ENCODE assay signal across 24 cellular contexts in genomic region chr1:2395245-2395644, GRCh38. TPM values are rescaled to one million over a fixed set of nuclear protein-coding genes. Genes with fewer than 3 reads are reported as not detected.
DNase-seq lines count a peak whose midpoint lies in the region; ATAC-seq, FAIRE-seq and TF ChIP-seq lines count a peak whose summit lies in the region.
"Had no signal": no experiment of that assay in that cellular context is flagged by ENCODE, and none has a peak within 500 bp of the region (broad histone marks: within the 10 kb centered on the region; RNA-seq: fewer than 3 reads in every experiment).

No MANE protein-coding gene starts in this region.

- no peaks in the 10 kb centered on the region for H3K9me3 Mint-ChIP-seq in CD4-positive, alpha-beta memory T cell
- H3K9me3 Mint-ChIP-seq in neural progenitor cell: no peaks in the 10 kb centered on the region
- H3K9me3 Mint-ChIP-seq: CD8-positive, alpha-beta memory T cell had no signal

- H3K4me1 Mint-ChIP-seq in CD4-positive, alpha-beta memory T cell: peaks cover 22 to 66% (median 39%) of the 10 kb centered on the region in 4 donors
- H3K4me1 Mint-ChIP-seq in neural progenitor cell: peaks cover 19% of the 10 kb centered on the region

- H4K20me1 ChIP-seq in K562 (replicated peaks; ENCODE audit: control insufficient read depth, insufficient read depth, low read length) (peaks cover 18% of the 10 kb centered on the region; the same call in 1 of the 2 replicates), neural progenitor cell (ENCODE audit: low read depth) (peaks cover 15% of the 10 kb centered on the region)

- H3K4me1 ChIP-seq in A673 (ENCODE audit: insufficient read depth, low read length, poor library complexity, severe bottlenecking) (peaks cover 13% of the 10 kb centered on the region), K562 (replicated peaks in 1 of 2; ENCODE audit: control insufficient read depth in 2 of 2, insufficient read depth in 2 of 2, low read length in 2 of 2) (peaks cover 17 to 44% of the 10 kb centered on the region in 2 experiments), neural progenitor cell (peaks cover 8% of the 10 kb centered on the region)
- H3K4me1 ChIP-seq in CD4-positive, alpha-beta memory T cell (ENCODE audit: insufficient read depth, low read length): peaks cover 37% of the 10 kb centered on the region

- H3K27ac Mint-ChIP-seq in CD4-positive, alpha-beta memory T cell: peak overlapping the region in 5 of 7 donors; percentile 29 to 75 (median 66)
- no peak overlapping the region for H3K27ac Mint-ChIP-seq in neural progenitor cell

- H3K27me3 ChIP-seq in A673 (replicated peaks; ENCODE audit: insufficient read depth, low read depth, low read length, poor library complexity): no peaks in the 10 kb centered on the region
- H3K27me3 ChIP-seq in CD4-positive, alpha-beta memory T cell (ENCODE audit: insufficient read depth, low read length): no peaks in the 10 kb centered on the region
- no peaks in the 10 kb centered on the region for H3K27me3 ChIP-seq in K562 (ENCODE audit: control insufficient read depth in 2 of 2, insufficient read depth in 2 of 2, low read length in 2 of 2)
- no peaks in the 10 kb centered on the region for H3K27me3 ChIP-seq in neural progenitor cell
- H3K27me3 ChIP-seq: pancreas had no signal

- peaks cover 12% of the 10 kb centered on the region for H3F3A ChIP-seq in neural progenitor cell (ENCODE audit: low read depth)

- peaks cover 7% of the 10 kb centered on the region for H3K9me1 ChIP-seq in K562 (ENCODE audit: control insufficient read depth, insufficient read depth, low read length)

- no peak for ATAC-seq in K562
- ATAC-seq in GM18498 (IDR thresholded peaks at IDR 0.05; ENCODE audit: unreplicated experiment): no peak
- ATAC-seq: activated CD4-positive, alpha-beta T cell treated with anti-CD3 and anti-CD28 coated beads for 36 hours; pancreas; right cardiac atrium had no signal

- BruUV-seq in A673 (replicated peaks; lab: Mats Ljungman, UMichigan) (no TSS peak), K562 (replicated peaks; lab: Mats Ljungman, UMichigan) (no TSS peak)

- H3K9me3 ChIP-seq in A673 (ENCODE audit: low read depth, low read length, poor library complexity, severe bottlenecking): no peaks in the 10 kb centered on the region
- no peaks in the 10 kb centered on the region for H3K9me3 ChIP-seq in CD4-positive, alpha-beta memory T cell (ENCODE audit: control insufficient read depth in 1 of 2, low read length in 2 of 2)
- H3K9me3 ChIP-seq in K562 (replicated peaks; ENCODE audit: control insufficient read depth, insufficient read depth, low read depth, low read length): no peaks in the 10 kb centered on the region
- no peaks in the 10 kb centered on the region for H3K9me3 ChIP-seq in neural progenitor cell (ENCODE audit: low read depth)
- H3K9me3 ChIP-seq: pancreas had no signal

- TF ChIP-seq CTCF in A673 (conservative IDR thresholded peaks at IDR 0.05; ENCODE audit: low read depth, low read length) (no peak), K562 (IDR thresholded peaks at IDR 0.05 in 2 of 3, conservative IDR thresholded peaks at IDR 0.05 in 1 of 3; ENCODE audit: insufficient read depth in 2 of 3, low read depth in 1 of 3, low read length in 3 of 3) (no peak), neural progenitor cell (IDR thresholded peaks at IDR 0.05) (no peak)

- POLR2A ChIA-PET in A673 (lab: Charles Lee; ENCODE audit: low non-redundant PET) (no interaction called here), K562 (lab: Yijun Ruan, JAX) (interaction anchor here (0.6 to 2.1 kb wide), 2 partner anchors 12 to 203 kb away, joined by 5 to 7 read pairs; no protein-coding TSS in a partner anchor)
- POLR2A ChIA-PET in CD4-positive, alpha-beta memory T cell (lab: Charles Lee; ENCODE audit: partially characterized antibody): no interaction called here

- no peak for TF ChIP-seq POLR2A in K562 (conservative IDR thresholded peaks at IDR 0.05)

- no peak overlapping the region for H3K4me3 Mint-ChIP-seq in CD4-positive, alpha-beta memory T cell
- H3K4me3 Mint-ChIP-seq in neural progenitor cell: peak overlapping the region; percentile 68
- H3K4me3 Mint-ChIP-seq: activated CD4-positive, alpha-beta T cell treated with anti-CD3 and anti-CD28 coated beads for 36 hours had no signal

- H3K4me3 ChIP-seq in A673 (ENCODE audit: low read depth, low read length, poor library complexity, severe bottlenecking): no peak overlapping the region
- H3K4me3 ChIP-seq in CD4-positive, alpha-beta memory T cell (ENCODE audit: low read length in 2 of 2): no peak overlapping the region
- no peak overlapping the region for H3K4me3 ChIP-seq in K562
- H3K4me3 ChIP-seq in neural progenitor cell: no peak overlapping the region
- H3K4me3 ChIP-seq: pancreas had no signal

- H2AFZ ChIP-seq in K562 (ENCODE audit: low read depth, low read length) (no peak overlapping the region), neural progenitor cell (replicated peaks) (no peak overlapping the region)

- H3K79me2 ChIP-seq in K562 (ENCODE audit: control insufficient read depth, insufficient read depth, low read length): peaks cover 55% of the 10 kb centered on the region
- H3K79me2 ChIP-seq in neural progenitor cell (ENCODE audit: low read depth): peaks cover 45% of the 10 kb centered on the region

- TF ChIP-seq EP300 in K562 (IDR thresholded peaks at IDR 0.05; ENCODE audit: low read length): no peak

- intact Hi-C loops in A673 (cut with micrococcal nuclease; ENCODE audit: unreplicated experiment): no loop called here
- intact Hi-C loops in CD4-positive, alpha-beta memory T cell (cut with micrococcal nuclease): no loop called here
- intact Hi-C loops in K562 (cut with micrococcal nuclease): no loop called here

- WGBS in K562 (ENCODE audit: insufficient coverage, low coverage, missing lambda C conversion rate): 90% methylated on average over 10 of the region's 10 CpGs

- no peaks in the 10 kb centered on the region for H3K27me3 Mint-ChIP-seq in CD4-positive, alpha-beta memory T cell
- peaks cover 6% of the 10 kb centered on the region for H3K27me3 Mint-ChIP-seq in neural progenitor cell (ENCODE audit: insufficient read depth, low read depth)
- H3K27me3 Mint-ChIP-seq: activated CD4-positive, alpha-beta T cell treated with anti-CD3 and anti-CD28 coated beads for 36 hours; CD8-positive, alpha-beta memory T cell had no signal

- FAIRE-seq in K562 (lab: Jason Lieb, UNC): no peak
- FAIRE-seq: pancreas, urothelium cell line had no signal

- H3K27ac ChIP-seq in A673 (ENCODE audit: low read depth, low read length, poor library complexity, severe bottlenecking): peak overlapping the region; percentile 11
- no peak overlapping the region for H3K27ac ChIP-seq in CD4-positive, alpha-beta memory T cell (ENCODE audit: low read depth, low read length)
- no peak overlapping the region for H3K27ac ChIP-seq in K562 (ENCODE audit: extremely low read depth, low read depth, low read length)
- no peak overlapping the region for H3K27ac ChIP-seq in neural progenitor cell
- H3K27ac ChIP-seq: pancreas had no signal

- TF ChIP-seq RAD21 in K562 (CRISPR knock-in tag; conservative IDR thresholded peaks at IDR 0.05 in 1 of 2, IDR thresholded peaks at IDR 0.05 in 1 of 2): no peak

- no peak for DNase-seq in A673 (ENCODE audit: low spot score)
- no peak for DNase-seq in CD4-positive, alpha-beta memory T cell
- DNase-seq in K562 (ENCODE audit: extremely low read depth in 1 of 4, low spot score in 3 of 4): peak in 2 of 4 experiments; percentile 41 to 45
- no peak for DNase-seq in neural progenitor cell (ENCODE audit: low spot score)
- no peak for DNase-seq in NOMO-1 treated with DMSO at 0.1 percent for 48 hours (lab: John Stamatoyannopoulos, UW; ENCODE audit: unreplicated experiment)
- DNase-seq in nucleus accumbens (lab: John Stamatoyannopoulos, UW): no peak
- DNase-seq: activated CD4-positive, alpha-beta T cell treated with anti-CD3 and anti-CD28 coated beads for 36 hours; activated effector memory CD4-positive, alpha-beta T cell treated with anti-CD3 and anti-CD28 coated beads, Interleukin-2, amount 50 U/mL, for 16 hours; CD8-positive, alpha-beta memory T cell; central memory CD4-positive, alpha-beta T cell; DMS53; foreskin fibroblast; GF-D8; Kasumi-1; mesendoderm; NCI-H1048; NCI-H1930; NCI-H774; OCI-M1; pancreas; Right ventricle myocardium superior had no signal

- in situ Hi-C loops in K562 (cut with MboI): no loop called here

- peaks cover 21 to 62% of the 10 kb centered on the region in 2 donors for H3K36me3 Mint-ChIP-seq in CD4-positive, alpha-beta memory T cell
- H3K36me3 Mint-ChIP-seq in neural progenitor cell: peaks cover 18% of the 10 kb centered on the region

- H3K4me2 ChIP-seq in K562 (ENCODE audit: insufficient read depth, low read length) (no peak overlapping the region; the same call in 1 of the 2 replicates), neural progenitor cell (no peak overlapping the region)

- H3K36me3 ChIP-seq in A673 (ENCODE audit: insufficient read depth, low read length, poor library complexity, severe bottlenecking): peaks cover 63% of the 10 kb centered on the region
- peaks cover 40% of the 10 kb centered on the region for H3K36me3 ChIP-seq in CD4-positive, alpha-beta memory T cell (ENCODE audit: insufficient read depth, low read length)
- H3K36me3 ChIP-seq in K562 (ENCODE audit: control insufficient read depth, insufficient read depth, low read length): peaks cover 74% of the 10 kb centered on the region
- no peaks in the 10 kb centered on the region for H3K36me3 ChIP-seq in neural progenitor cell

- CTCF ChIA-PET in A673 (lab: Charles Lee): no interaction called here
- CTCF ChIA-PET in CD4-positive, alpha-beta memory T cell (lab: Charles Lee; ENCODE audit: partially characterized antibody): interaction anchor here (1.9 kb wide), 1 partner anchor 200 kb away, joined by 6 read pairs; the partner anchor contains the start of gene FAAP20
- CTCF ChIA-PET in K562 (lab: Yijun Ruan, JAX; ENCODE audit: low intra/inter-chr PET ratio): no interaction called here

- H3K9ac ChIP-seq in K562 (ENCODE audit: insufficient read depth in 1 of 2, low read depth in 2 of 2, low read length in 2 of 2) (peak overlapping the region in 1 of 2 experiments; percentile 5; a peak in 2 of 4 replicates), neural progenitor cell (no peak overlapping the region)

RNA-seq across cellular contexts. Expression of gene RER1, which starts 3.6 kb away (rescaled TPM):
- 152 and 154 TPM in 2 replicates for total RNA-seq in A673 (2021)
- 100 to 1,000 TPM; 149 to 151 TPM for total RNA-seq in CD4-positive, alpha-beta memory T cell
- polyA plus RNA-seq in CD4-positive, alpha-beta memory T cell: 100 to 1,000 TPM; 131 to 221 TPM
- total RNA-seq in K562 (2011; cell fraction: chromatin; rRNA removed; ENCODE audit: low replicate concordance): 270 and 338 TPM in 2 replicates
- 175 and 181 TPM in 2 replicates for total RNA-seq in K562 (2011; cell fraction: nucleolus; rRNA removed)
- total RNA-seq in K562 (2011; cell fraction: nucleoplasm; rRNA removed): 289 and 345 TPM in 2 replicates
- total RNA-seq in K562 (2014; rRNA removed): 63.1 and 109 TPM in 2 replicates
- total RNA-seq in K562 (2014; rRNA removed; fragmentation: Illumina TruSeq; extraction: Trizol): 183 and 211 TPM in 2 replicates
- 146 and 153 TPM in 2 replicates for total RNA-seq in K562 (2015; rRNA removed; fragmentation: Illumina TruSeq; extraction: Trizol)
- total RNA-seq in K562 (2021): 219 and 235 TPM in 2 replicates
- 316 and 354 TPM in 2 replicates for polyA plus RNA-seq in K562 (2011; rRNA removed)
- polyA plus RNA-seq in K562 (2011; cell fraction: cytosol; rRNA removed): 218 and 437 TPM in 2 replicates
- 267 and 372 TPM in 2 replicates for polyA plus RNA-seq in K562 (2011; cell fraction: nucleus; rRNA removed)
- polyA plus RNA-seq in K562 (2012): 133 and 293 TPM in 2 replicates
- polyA plus RNA-seq in K562 (2014; fragmentation: Illumina TruSeq; extraction: Trizol): 299 and 323 TPM in 2 replicates
- 10 to 100 TPM; 19.6 to 34.5 TPM for polyA plus RNA-seq in K562 (2014; fragmentation: Nextera tagmentation; extraction: Ambion mirVana)
- 216 and 249 TPM in 2 replicates for polyA plus RNA-seq in K562 (2014; rRNA removed)
- polyA minus RNA-seq in K562 (2011; rRNA and poly(A)+ RNA removed): 304 and 371 TPM in 2 replicates
- polyA minus RNA-seq in K562 (2011; cell fraction: cytosol; rRNA and poly(A)+ RNA removed): 79.7 and 109 TPM in 2 replicates
- 23.0 and 33.4 TPM in 2 replicates for polyA minus RNA-seq in K562 (2011; cell fraction: nucleus; rRNA and poly(A)+ RNA removed)
- total RNA-seq in neural progenitor cell (ENCODE audit: low replicate concordance): 39.1 and 42.5 TPM in 2 replicates

RNA-seq across cellular contexts. Expression of gene MORN1, which starts 3.9 kb away (rescaled TPM):
- total RNA-seq in A673 (2021): 24.7 and 29.8 TPM in 2 replicates
- 10 to 100 TPM; 12.5 to 15.3 TPM for total RNA-seq in CD4-positive, alpha-beta memory T cell
- 1 to 10 TPM; 1.9 to 2.2 TPM for polyA plus RNA-seq in CD4-positive, alpha-beta memory T cell
- 24.9 and 49.4 TPM in 2 replicates for total RNA-seq in K562 (2011; cell fraction: chromatin; rRNA removed; ENCODE audit: low replicate concordance)
- 26.6 and 36.7 TPM in 2 replicates for total RNA-seq in K562 (2011; cell fraction: nucleolus; rRNA removed)
- 26.9 and 29.6 TPM in 2 replicates for total RNA-seq in K562 (2011; cell fraction: nucleoplasm; rRNA removed)
- 6.1 and 9.3 TPM in 2 replicates for total RNA-seq in K562 (2014; rRNA removed)
- total RNA-seq in K562 (2014; rRNA removed; fragmentation: Illumina TruSeq; extraction: Trizol): 2.3 and 2.9 TPM in 2 replicates
- total RNA-seq in K562 (2015; rRNA removed; fragmentation: Illumina TruSeq; extraction: Trizol): 4.7 and 5.5 TPM in 2 replicates
- 5.1 and 7.6 TPM in 2 replicates for total RNA-seq in K562 (2021)
- polyA plus RNA-seq in K562 (2011; rRNA removed): 3.9 and 4.4 TPM in 2 replicates
- 4.3 and 4.7 TPM in 2 replicates for polyA plus RNA-seq in K562 (2011; cell fraction: cytosol; rRNA removed)
- polyA plus RNA-seq in K562 (2011; cell fraction: nucleus; rRNA removed): 10.6 and 16.9 TPM in 2 replicates
- polyA plus RNA-seq in K562 (2012): 3.6 and 6.3 TPM in 2 replicates
- polyA plus RNA-seq in K562 (2014; fragmentation: Illumina TruSeq; extraction: Trizol): 1.8 and 2.7 TPM in 2 replicates
- polyA plus RNA-seq in K562 (2014; fragmentation: Nextera tagmentation; extraction: Ambion mirVana): under 1 TPM; 0.24 to 0.35 TPM
- 4.2 and 5.8 TPM in 2 replicates for polyA plus RNA-seq in K562 (2014; rRNA removed)
- polyA minus RNA-seq in K562 (2011; rRNA and poly(A)+ RNA removed): 5.5 and 9.6 TPM in 2 replicates
- polyA minus RNA-seq in K562 (2011; cell fraction: cytosol; rRNA and poly(A)+ RNA removed): 4.8 and 5.6 TPM in 2 replicates
- 11.7 and 12.0 TPM in 2 replicates for polyA minus RNA-seq in K562 (2011; cell fraction: nucleus; rRNA and poly(A)+ RNA removed)
- total RNA-seq in neural progenitor cell (ENCODE audit: low replicate concordance): 7.0 and 15.5 TPM in 2 replicates

RNA-seq across cellular contexts. Expression of gene PEX10, which starts 17.1 kb away (rescaled TPM):
- total RNA-seq in A673 (2021): 27.6 and 28.0 TPM in 2 replicates
- total RNA-seq in CD4-positive, alpha-beta memory T cell: 10 to 100 TPM; 11.7 to 13.0 TPM
- polyA plus RNA-seq in CD4-positive, alpha-beta memory T cell: 1 to 10 TPM; 7.2 to 8.6 TPM
- total RNA-seq in K562 (2011; cell fraction: chromatin; rRNA removed; ENCODE audit: low replicate concordance): 13.3 and 27.8 TPM in 2 replicates
- total RNA-seq in K562 (2011; cell fraction: nucleolus; rRNA removed): 23.4 and 30.4 TPM in 2 replicates
- 18.3 and 19.9 TPM in 2 replicates for total RNA-seq in K562 (2011; cell fraction: nucleoplasm; rRNA removed)
- 24.5 and 26.2 TPM in 2 replicates for total RNA-seq in K562 (2014; rRNA removed)
- total RNA-seq in K562 (2014; rRNA removed; fragmentation: Illumina TruSeq; extraction: Trizol): 5.6 and 5.7 TPM in 2 replicates
- total RNA-seq in K562 (2015; rRNA removed; fragmentation: Illumina TruSeq; extraction: Trizol): 8.4 and 9.3 TPM in 2 replicates
- total RNA-seq in K562 (2021): 18.2 and 18.7 TPM in 2 replicates
- 8.7 and 9.4 TPM in 2 replicates for polyA plus RNA-seq in K562 (2011; rRNA removed)
- 9.6 and 19.3 TPM in 2 replicates for polyA plus RNA-seq in K562 (2011; cell fraction: cytosol; rRNA removed)
- 18.8 and 28.5 TPM in 2 replicates for polyA plus RNA-seq in K562 (2011; cell fraction: nucleus; rRNA removed)
- 9.3 and 13.4 TPM in 2 replicates for polyA plus RNA-seq in K562 (2012)
- 6.4 and 10.6 TPM in 2 replicates for polyA plus RNA-seq in K562 (2014; fragmentation: Illumina TruSeq; extraction: Trizol)
- under 1 TPM; 0.03 to 0.11 TPM for polyA plus RNA-seq in K562 (2014; fragmentation: Nextera tagmentation; extraction: Ambion mirVana)
- 18.8 and 22.5 TPM in 2 replicates for polyA plus RNA-seq in K562 (2014; rRNA removed)
- 3.5 and 3.9 TPM in 2 replicates for polyA minus RNA-seq in K562 (2011; rRNA and poly(A)+ RNA removed)
- polyA minus RNA-seq in K562 (2011; cell fraction: cytosol; rRNA and poly(A)+ RNA removed): 5.4 and 14.7 TPM in 2 replicates
- 11.1 and 14.0 TPM in 2 replicates for polyA minus RNA-seq in K562 (2011; cell fraction: nucleus; rRNA and poly(A)+ RNA removed)
- 15.1 and 39.3 TPM in 2 replicates for total RNA-seq in neural progenitor cell (ENCODE audit: low replicate concordance)
